Comparison of ENCODE assay signal across 9 cellular contexts in the genomic region with DNA sequence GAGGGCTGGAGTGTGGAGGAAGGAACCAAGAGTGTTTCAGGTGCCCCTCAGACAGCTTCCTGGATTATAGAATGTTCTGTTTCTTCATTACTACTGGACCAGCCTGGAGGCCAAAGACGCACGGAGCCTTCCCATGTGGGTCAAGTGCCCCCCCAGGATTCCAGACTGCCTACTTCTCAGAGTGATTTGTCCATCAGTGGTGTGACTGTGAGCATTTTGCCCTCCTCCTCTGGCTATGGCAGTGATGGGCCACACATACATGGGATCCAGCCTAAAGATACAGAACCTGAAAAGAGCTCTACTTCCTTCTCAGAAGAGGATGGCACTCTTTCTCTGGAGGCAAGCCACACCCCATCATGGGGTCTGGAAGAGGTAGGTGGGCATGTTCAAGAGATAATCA.
DNase-seq lines count a peak whose midpoint lies in the region; ATAC-seq, FAIRE-seq and TF ChIP-seq lines count a peak whose summit lies in the region.
"Had no signal": no experiment of that assay in that cellular context is flagged by ENCODE, and none has a peak within 500 bp of the region (broad histone marks: within the 10 kb centered on the region; RNA-seq: fewer than 3 reads in every experiment).

No MANE protein-coding gene starts in this region.

- TF ChIP-seq POLR2A in ovary (IDR thresholded peaks at IDR 0.05) = no peak

- H3K27ac Mint-ChIP-seq in Caco-2 (ENCODE audit: unreplicated experiment) = peak overlapping the region; percentile 75

- H3K36me3 ChIP-seq in Caco-2 (ENCODE audit: control insufficient read depth, insufficient read depth, low read length) (no peaks in the 10 kb centered on the region), ovary (no peaks in the 10 kb centered on the region)

- peak overlapping the region; percentile 69 for H3K4me3 Mint-ChIP-seq in Caco-2 (ENCODE audit: unreplicated experiment)

- 38 to 54% (median 53%) methylated on average over 2 of the region's 2 CpGs for WGBS in ovary, 3 donors

- no peak for TF ChIP-seq EP300 in ovary (IDR thresholded peaks at IDR 0.05)

- H3K4me1 ChIP-seq in Caco-2 (peaks cover 64% of the 10 kb centered on the region), ovary (ENCODE audit: insufficient read depth) (peaks cover 20% of the 10 kb centered on the region)

- H3K9me3 ChIP-seq in Caco-2 = no peaks in the 10 kb centered on the region
- no peaks in the 10 kb centered on the region for H3K9me3 ChIP-seq in ovary

- POLR2A ChIA-PET in Caco-2 (lab: Charles Lee) = no interaction called here

- DNase-seq in Caco-2 (no peak), ovary (no peak), NOMO-1 treated with DMSO at 0.1 percent for 48 hours (lab: John Stamatoyannopoulos, UW; ENCODE audit: unreplicated experiment) (no peak), frontal cortex (ENCODE audit: low spot score in 2 of 2) (no peak), A172 (ENCODE audit: low spot score) (no peak), HK-2 (ENCODE audit: unreplicated experiment) (no peak)
- DNase-seq: occipital lobe had no signal

- BruUV-seq in Caco-2 (replicated peaks; lab: Mats Ljungman, UMichigan) = TSS peak; percentile 67

- H3K27me3 ChIP-seq in Caco-2 (replicated peaks; ENCODE audit: control insufficient read depth, insufficient read depth, low read length) (no peaks in the 10 kb centered on the region), ovary (no peaks in the 10 kb centered on the region)

- ATAC-seq in HG03139 (IDR thresholded peaks at IDR 0.05; ENCODE audit: unreplicated experiment) = peak; percentile 6

- H3K4me3 ChIP-seq in Caco-2 (ENCODE audit: low read depth, low read length) = no peak overlapping the region
- no peak overlapping the region for H3K4me3 ChIP-seq in ovary

- no peaks in the 10 kb centered on the region for H3K9me3 Mint-ChIP-seq in Caco-2 (ENCODE audit: unreplicated experiment)

- TF ChIP-seq CTCF in Caco-2 (IDR thresholded peaks at IDR 0.05; ENCODE audit: insufficient read depth in 1 of 2, low read depth in 1 of 2, low read length in 1 of 2, severe bottlenecking in 1 of 2, unreplicated experiment in 1 of 2) (no peak), ovary (IDR thresholded peaks at IDR 0.05) (no peak)

- H3K27me3 Mint-ChIP-seq in Caco-2 (ENCODE audit: insufficient read depth, unreplicated experiment) = no peaks in the 10 kb centered on the region

- CTCF ChIA-PET in Caco-2 (lab: Charles Lee) = interaction anchor here (0.7 to 0.8 kb wide), 2 partner anchors 136 to 171 kb away, joined by 3 read pairs; no protein-coding TSS in a partner anchor

- FAIRE-seq in frontal cortex (lab: Jason Lieb, UNC) = no peak

- H3K27ac ChIP-seq in cingulate gyrus (ENCODE audit: low read depth, low read length) = peak overlapping the region; percentile 89
- H3K27ac ChIP-seq in ovary = peak overlapping the region; percentile 17 to 79

- H3K4me1 Mint-ChIP-seq in Caco-2 (ENCODE audit: low read depth, unreplicated experiment) = peaks cover 49% of the 10 kb centered on the region

- intact Hi-C loops in Caco-2 (cut with micrococcal nuclease; ENCODE audit: unreplicated experiment) = no loop called here
- intact Hi-C loops in ovary (cut with DNase I) = loop anchor here in 1 of 4 donors (5.0 kb wide), 1 partner anchor 268 kb away; no protein-coding TSS in a partner anchor

- H3K36me3 Mint-ChIP-seq in Caco-2 (ENCODE audit: insufficient read depth, unreplicated experiment) = peaks cover 14% of the 10 kb centered on the region
